ENCODE assay signal across 1 cellular context in genomic region chr4:19494958-19495357, GRCh38.
TF ChIP-seq lines count a peak whose summit lies in the region.

No MANE protein-coding gene starts in this region.

TF ChIP-seq in SK-N-SH treated with all-trans-retinoic acid at 6 μM for 48 hours, 23 proteins besides CTCF, POLR2A, EP300 and RAD21 (continued from another document):
- TF ChIP-seq TSHZ2 (CRISPR knock-in tag; IDR thresholded peaks at IDR 0.05) (no peak), GLIS3 (CRISPR knock-in tag; IDR thresholded peaks at IDR 0.05) (no peak), CSRNP3 (CRISPR knock-in tag; IDR thresholded peaks at IDR 0.05) (no peak), ZFP3 (CRISPR knock-in tag; IDR thresholded peaks at IDR 0.05) (no peak)
TF ChIP-seq in SK-N-SH treated with all-trans-retinoic acid at 6 μM for 48 hours: peak in this region for 0.
